ENCODE assay signal across 1 cellular context in genomic region chr5:14713476-14714384, GRCh38.
TF ChIP-seq lines count a peak whose summit lies in the region.

No MANE protein-coding gene starts in this region.

TF ChIP-seq in HepG2, 621 proteins besides CTCF, POLR2A, EP300 and RAD21:
- TF ChIP-seq AGO2 (optimal IDR thresholded peaks at IDR 0.05; ENCODE audit: low read depth, low read length): peak; percentile 65
- no peak for TF ChIP-seq KDM6A (CRISPR knock-in tag; IDR thresholded peaks at IDR 0.05; ENCODE audit: low read depth)
